ENCODE assay signal across 31 cellular contexts in the genomic region with DNA sequence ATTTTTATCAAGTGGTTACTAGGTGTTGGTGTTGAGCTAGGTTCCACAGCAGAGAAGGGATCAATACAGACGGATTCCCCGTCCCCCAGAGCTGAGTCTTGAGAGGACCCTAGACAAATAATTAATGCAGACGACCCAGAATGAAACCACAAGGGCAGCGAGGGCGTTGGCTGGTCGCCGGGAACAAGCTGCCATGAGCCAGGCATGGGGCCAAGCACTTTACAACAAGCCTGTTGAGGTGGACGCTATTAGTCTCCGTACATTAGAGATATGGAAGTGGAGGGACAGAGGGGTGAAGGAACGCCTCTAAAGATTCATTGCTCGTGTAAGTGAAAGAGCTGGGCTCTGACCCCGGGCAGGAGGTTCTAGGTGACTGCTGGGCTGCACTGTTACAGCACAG.
DNase-seq lines count a peak whose midpoint lies in the region; FAIRE-seq and TF ChIP-seq lines count a peak whose summit lies in the region.
"Had no signal": no experiment of that assay in that cellular context is flagged by ENCODE, and none has a peak within 500 bp of the region (broad histone marks: within the 10 kb centered on the region; RNA-seq: fewer than 3 reads in every experiment).

No MANE protein-coding gene starts in this region.

- no peak for TF ChIP-seq RAD21 in H1 (IDR thresholded peaks at IDR 0.05 in 1 of 2, conservative IDR thresholded peaks at IDR 0.05 in 1 of 2; ENCODE audit: low read depth in 2 of 2, low read length in 2 of 2)

- H3K56ac ChIP-seq in H1 (replicated peaks; ENCODE audit: insufficient read length, low read depth, low read length): no peak overlapping the region

- H3K79me1 ChIP-seq in H1 (ENCODE audit: low read depth, low read length) (no peaks in the 10 kb centered on the region), neuronal stem cell (ENCODE audit: low read depth, low read length) (no peaks in the 10 kb centered on the region)

- no peak overlapping the region for H4K5ac ChIP-seq in H1 (ENCODE audit: insufficient read length, low read depth, low read length)

- intact Hi-C loops in CD14-positive monocyte (cut with micrococcal nuclease): no loop called here

- H3K4me2 ChIP-seq in H1 (ENCODE audit: insufficient read depth in 1 of 2, low read depth in 2 of 2, low read length in 2 of 2) (no peak overlapping the region), neuronal stem cell (ENCODE audit: insufficient read depth, low read length, poor library complexity, severe bottlenecking) (no peak overlapping the region)
- H3K4me2 ChIP-seq: BLaER1 treated with 17β-estradiol and CSF1 and Interleukin-3, amounts not matched to agents 10 nM and 100 nM had no signal

- H3K9me3 Mint-ChIP-seq in activated naive CD4-positive, alpha-beta T cell treated with anti-CD3 and anti-CD28 coated beads, Interleukin-2, amount 10 ng/mL, durations not matched to agents 7 days and 5 days: no peaks in the 10 kb centered on the region
- peaks cover 0 to 1% (median 0%) of the 10 kb centered on the region in 7 donors for H3K9me3 Mint-ChIP-seq in CD14-positive monocyte
- H3K9me3 Mint-ChIP-seq: activated naive CD8-positive, alpha-beta T cell treated with anti-CD3 and anti-CD28 coated beads, Interleukin-2, amount 10 ng/mL, durations not matched to agents 7 days and 5 days; naive thymus-derived CD8-positive, alpha-beta T cell had no signal

- H3K4me3 ChIP-seq in MG63 (no peak overlapping the region), H1 (ENCODE audit: extremely low read depth in 1 of 4, insufficient read depth in 2 of 4, low read depth in 3 of 4, low read length in 4 of 4) (no peak overlapping the region), neuronal stem cell (ENCODE audit: low read length in 2 of 2) (no peak overlapping the region)
- H3K4me3 ChIP-seq: BLaER1 treated with 17β-estradiol and CSF1 and Interleukin-3, amounts not matched to agents 10 nM and 100 nM; cardiac muscle cell; lower lobe of right lung; psoas muscle; SJSA1; tibial nerve had no signal

- H2BK12ac ChIP-seq in H1 (ENCODE audit: low read depth, low read length) (no peak overlapping the region; the same call in 1 of the 2 replicates), neuronal stem cell (ENCODE audit: low read length) (no peak overlapping the region)

- CTCF ChIA-PET in H1 (lab: Charles Lee; ENCODE audit: partially characterized antibody): interaction anchor here (1.0 to 2.0 kb wide), 3 partner anchors 10 to 151 kb away, joined by 4 read pairs; no protein-coding TSS in a partner anchor
- CTCF ChIA-PET in activated naive CD4-positive, alpha-beta T cell treated with anti-CD3 and anti-CD28 coated beads, Interleukin-2, amount 10 ng/mL, durations not matched to agents 7 days and 5 days (lab: Charles Lee): no interaction called here

- H3K4me3 Mint-ChIP-seq in activated naive CD4-positive, alpha-beta T cell treated with anti-CD3 and anti-CD28 coated beads, Interleukin-2, amount 10 ng/mL, durations not matched to agents 7 days and 5 days: no peak overlapping the region
- H3K4me3 Mint-ChIP-seq in CD14-positive monocyte: no peak overlapping the region
- H3K4me3 Mint-ChIP-seq: activated naive CD8-positive, alpha-beta T cell treated with anti-CD3 and anti-CD28 coated beads, Interleukin-2, amount 10 ng/mL, durations not matched to agents 7 days and 5 days; naive thymus-derived CD8-positive, alpha-beta T cell had no signal

- H4K91ac ChIP-seq in H1 (replicated peaks; ENCODE audit: insufficient read length, low read length) (no peak overlapping the region), neuronal stem cell (ENCODE audit: low read depth, low read length, poor library complexity) (no peak overlapping the region)

- no peaks in the 10 kb centered on the region for H3K4me1 Mint-ChIP-seq in activated naive CD4-positive, alpha-beta T cell treated with anti-CD3 and anti-CD28 coated beads, Interleukin-2, amount 10 ng/mL, durations not matched to agents 7 days and 5 days
- H3K4me1 Mint-ChIP-seq in CD14-positive monocyte: no peaks in the 10 kb centered on the region

- TF ChIP-seq EP300 in H1 (IDR thresholded peaks at IDR 0.05; ENCODE audit: borderline replicate concordance in 1 of 2, low read depth in 2 of 2, low read length in 2 of 2): no peak

- TF ChIP-seq CTCF in H1 (IDR thresholded peaks at IDR 0.05; ENCODE audit: control extremely low read depth in 1 of 3, insufficient read depth in 1 of 3, low read depth in 1 of 3, low read length in 3 of 3) (no peak), CD14-positive monocyte (IDR thresholded peaks at IDR 0.05) (no peak), GM20000 (IDR thresholded peaks at IDR 0.05; ENCODE audit: extremely low read depth, missing control alignments) (no peak)

- no peak overlapping the region for H3K9ac ChIP-seq in H1 (replicated peaks in 1 of 4; ENCODE audit: extremely low read depth in 1 of 4, low read depth in 3 of 4, low read length in 3 of 4)
- no peak overlapping the region for H3K9ac ChIP-seq in neuronal stem cell (ENCODE audit: low read depth, low read length, poor library complexity)
- H3K9ac ChIP-seq: BLaER1 treated with 17β-estradiol and CSF1 and Interleukin-3, amounts not matched to agents 10 nM and 100 nM had no signal

- H3K4me1 ChIP-seq in H1 (replicated peaks in 1 of 4; ENCODE audit: control insufficient read depth in 3 of 4, insufficient read depth in 4 of 4, low read length in 3 of 4): peaks cover 0 to 29% (median 8%) of the 10 kb centered on the region in 4 experiments; a peak in 5 of 7 replicates
- H3K4me1 ChIP-seq in neuronal stem cell (ENCODE audit: control insufficient read depth in 2 of 2, insufficient read depth in 1 of 2, low read depth in 1 of 2, low read length in 2 of 2): no peaks in the 10 kb centered on the region
- H3K4me1 ChIP-seq: BLaER1 treated with 17β-estradiol and CSF1 and Interleukin-3, amounts not matched to agents 10 nM and 100 nM; Caco-2; lower lobe of right lung; psoas muscle; SJSA1; tibial nerve had no signal

- no peak overlapping the region for H2BK20ac ChIP-seq in H1 (ENCODE audit: low read length)

- H2BK5ac ChIP-seq in H1 (ENCODE audit: low read depth, low read length) (no peak overlapping the region), neuronal stem cell (ENCODE audit: low read length) (no peak overlapping the region)

- no peak overlapping the region for H2AFZ ChIP-seq in H1 (ENCODE audit: low read length)
- H2AFZ ChIP-seq in neuronal stem cell (ENCODE audit: low read length): no peak overlapping the region

- POLR2A ChIA-PET in H1 (lab: Charles Lee; ENCODE audit: partially characterized antibody): interaction anchor here (0.9 to 1.4 kb wide), 2 partner anchors 10 to 16 kb away, joined by 3 to 4 read pairs; no protein-coding TSS in a partner anchor

- H3K4ac ChIP-seq in H1 (replicated peaks; ENCODE audit: insufficient read length, low read depth, low read length): no peak overlapping the region
- H3K4ac ChIP-seq in neuronal stem cell (ENCODE audit: low read length): no peak overlapping the region

- H3K9me3 ChIP-seq in MG63 (no peaks in the 10 kb centered on the region), H1 (ENCODE audit: insufficient read depth in 2 of 2, low read depth in 1 of 2, low read length in 1 of 2) (no peaks in the 10 kb centered on the region), neuronal stem cell (replicated peaks in 1 of 2; ENCODE audit: control insufficient read depth in 2 of 2, insufficient read depth in 1 of 2, low read depth in 1 of 2, low read length in 2 of 2) (peaks cover 0 to 2% of the 10 kb centered on the region in 2 donors)
- H3K9me3 ChIP-seq: Caco-2, lower lobe of right lung, psoas muscle, SJSA1, tibial nerve had no signal

- H3K79me2 ChIP-seq in H1 (ENCODE audit: control insufficient read depth in 1 of 2, insufficient read depth in 2 of 2, low read length in 2 of 2): no peaks in the 10 kb centered on the region

- peak; percentile 4 for DNase-seq in MG63
- peak; percentile 35 for DNase-seq in NCI-H2029 treated with DMSO at 0.1 percent for 48 hours (lab: John Stamatoyannopoulos, UW)
- DNase-seq in H1 (ENCODE audit: low read depth in 1 of 2, low spot score in 2 of 2): no peak
- DNase-seq in neuronal stem cell (ENCODE audit: low spot score): no peak
- no peak for DNase-seq in activated naive CD4-positive, alpha-beta T cell treated with anti-CD3 and anti-CD28 coated beads, Interleukin-2, amount 10 ng/mL, durations not matched to agents 7 days and 5 days
- DNase-seq in CD14-positive monocyte (ENCODE audit: low spot score): no peak
- no peak for DNase-seq in GM20000 (ENCODE audit: low spot score)
- DNase-seq: activated CD4-positive, alpha-beta T cell treated with anti-CD3 and anti-CD28 coated beads for 48 hours; activated gamma-delta T cell; activated naive CD8-positive, alpha-beta T cell treated with anti-CD3 and anti-CD28 coated beads, Interleukin-2, amount 10 ng/mL, durations not matched to agents 7 days and 5 days; activated T-cell treated with anti-CD3 and anti-CD28 coated beads, Interleukin-2, amount 50 U/mL, for 1 hour; aorta; Caco-2; cortex of kidney; head of caudate nucleus; lower lobe of right lung; naive thymus-derived CD8-positive, alpha-beta T cell; NCI-H2081; NCI-H345; NCI-H748 treated with DMSO at 0.1 percent for 48 hours; psoas muscle; stimulated activated CD4-positive, alpha-beta T cell treated with anti-CD3 and anti-CD28 coated beads, Interleukin-4, amount 100 ng/mL, for 24 hours; T1000; WERI-Rb-1 had no signal

- no peak overlapping the region for H3K23ac ChIP-seq in H1 (ENCODE audit: insufficient read length)
- no peak overlapping the region for H3K23ac ChIP-seq in neuronal stem cell (ENCODE audit: low read depth, low read length, poor library complexity)

- no peak overlapping the region for H2BK15ac ChIP-seq in H1 (ENCODE audit: low read length)
- no peak overlapping the region for H2BK15ac ChIP-seq in neuronal stem cell (ENCODE audit: low read length)

- no peak overlapping the region for H2BK120ac ChIP-seq in H1 (replicated peaks; ENCODE audit: low read depth, low read length)
- H2BK120ac ChIP-seq in neuronal stem cell (ENCODE audit: low read depth, low read length): no peak overlapping the region

- H3K27me3 Mint-ChIP-seq in activated naive CD4-positive, alpha-beta T cell treated with anti-CD3 and anti-CD28 coated beads, Interleukin-2, amount 10 ng/mL, durations not matched to agents 7 days and 5 days: peaks cover 10% of the 10 kb centered on the region
- H3K27me3 Mint-ChIP-seq in CD14-positive monocyte (ENCODE audit: low read depth in 3 of 3): peaks cover 15 to 30% (median 19%) of the 10 kb centered on the region in 3 donors

- H3K27ac ChIP-seq in H1 (ENCODE audit: low read depth, low read length) (no peak overlapping the region), neuronal stem cell (replicated peaks; ENCODE audit: low read length) (no peak overlapping the region)
- H3K27ac ChIP-seq: BLaER1 treated with 17β-estradiol and CSF1 and Interleukin-3, amounts not matched to agents 10 nM and 100 nM; cardiac muscle cell; lower lobe of right lung; psoas muscle; SJSA1; tibial nerve; WERI-Rb-1 had no signal

- TF ChIP-seq POLR2A in H1 (IDR thresholded peaks at IDR 0.05; ENCODE audit: control extremely low read depth in 1 of 2, low read depth in 2 of 2, low read length in 2 of 2): no peak

- WGBS in H1 (ENCODE audit: extremely low coverage in 1 of 2, insufficient coverage in 1 of 2, insufficient read length in 1 of 2, insufficient replicate concordance in 2 of 2, low coverage in 1 of 2, low lambda C conversion rate in 2 of 2, missing lambda C conversion rate in 1 of 2), 2 experiments: 88% methylated on average over 12 of the region's 12 CpGs; no CpG with 5 or more reads in 1 of the 2 experiments
- no CpG with 5 or more reads among the region's 12 CpGs for WGBS in neuronal stem cell (ENCODE audit: extremely low coverage in 2 of 2, insufficient read length in 2 of 2, insufficient replicate concordance in 1 of 2), 2 donors

- H3K18ac ChIP-seq in H1 (ENCODE audit: extremely low read depth, low read length) (no peak overlapping the region), neuronal stem cell (ENCODE audit: low read length) (no peak overlapping the region)

- H3K27me3 ChIP-seq in MG63 (peaks cover 39% of the 10 kb centered on the region), H1 (replicated peaks in 1 of 4; ENCODE audit: control insufficient read depth in 3 of 4, extremely low read depth in 1 of 4, insufficient read depth in 3 of 4, low read length in 3 of 4) (no peaks in the 10 kb centered on the region; a peak in 2 of 7 replicates), neuronal stem cell (ENCODE audit: control insufficient read depth in 3 of 3, insufficient read depth in 3 of 3, low read depth in 1 of 3, low read length in 3 of 3) (peaks cover 0 to 52% (median 0%) of the 10 kb centered on the region in 3 experiments)
- H3K27me3 ChIP-seq: BLaER1 treated with 17β-estradiol and CSF1 and Interleukin-3, amounts not matched to agents 10 nM and 100 nM; cardiac muscle cell had no signal

- H3K23me2 ChIP-seq in H1 (ENCODE audit: low read depth, low read length): peaks cover 6% of the 10 kb centered on the region; the same call in 1 of the 2 replicates

- H4K8ac ChIP-seq in H1 (ENCODE audit: extremely low read depth, insufficient read depth, low read length): no peak overlapping the region
- H4K8ac ChIP-seq in neuronal stem cell (ENCODE audit: low read depth, low read length): no peak overlapping the region

- H2AK5ac ChIP-seq in H1 (ENCODE audit: low read depth, low read length) (0 out of 2 replicates have a peak overlapping the region, but pooled peaks have one; percentile 77), neuronal stem cell (ENCODE audit: low read depth, low read length) (no peak overlapping the region)

- H3K36me3 ChIP-seq in MG63 (no peaks in the 10 kb centered on the region), H1 (ENCODE audit: control insufficient read depth in 2 of 4, insufficient read depth in 4 of 4, low read length in 3 of 4) (no peaks in the 10 kb centered on the region), neuronal stem cell (replicated peaks in 1 of 2; ENCODE audit: control insufficient read depth in 2 of 2, insufficient read depth in 2 of 2, low read length in 2 of 2) (no peaks in the 10 kb centered on the region)
- H3K36me3 ChIP-seq: BLaER1 treated with 17β-estradiol and CSF1 and Interleukin-3, amounts not matched to agents 10 nM and 100 nM; cardiac muscle cell; lower lobe of right lung; SJSA1; tibial nerve; WERI-Rb-1 had no signal

- H3K36me3 Mint-ChIP-seq in activated naive CD4-positive, alpha-beta T cell treated with anti-CD3 and anti-CD28 coated beads, Interleukin-2, amount 10 ng/mL, durations not matched to agents 7 days and 5 days: no peaks in the 10 kb centered on the region
- H3K36me3 Mint-ChIP-seq in CD14-positive monocyte: no peaks in the 10 kb centered on the region
- H3K36me3 Mint-ChIP-seq: activated naive CD8-positive, alpha-beta T cell treated with anti-CD3 and anti-CD28 coated beads, Interleukin-2, amount 10 ng/mL, durations not matched to agents 7 days and 5 days had no signal

- H4K20me1 ChIP-seq in H1 (replicated peaks in 1 of 2; ENCODE audit: control insufficient read depth in 1 of 2, insufficient read depth in 2 of 2, low read length in 2 of 2): peaks cover 0 to 2% of the 10 kb centered on the region in 2 experiments
- H4K20me1 ChIP-seq: BLaER1 treated with 17β-estradiol and CSF1 and Interleukin-3, amounts not matched to agents 10 nM and 100 nM had no signal

- H3K14ac ChIP-seq in H1 (ENCODE audit: insufficient read length): no peak overlapping the region
- peak overlapping the region; percentile 25 for H3K14ac ChIP-seq in neuronal stem cell (ENCODE audit: low read length)

- H3K27ac Mint-ChIP-seq in activated naive CD4-positive, alpha-beta T cell treated with anti-CD3 and anti-CD28 coated beads, Interleukin-2, amount 10 ng/mL, durations not matched to agents 7 days and 5 days: no peak overlapping the region
- no peak overlapping the region for H3K27ac Mint-ChIP-seq in CD14-positive monocyte
- H3K27ac Mint-ChIP-seq: activated naive CD8-positive, alpha-beta T cell treated with anti-CD3 and anti-CD28 coated beads, Interleukin-2, amount 10 ng/mL, durations not matched to agents 7 days and 5 days; naive thymus-derived CD8-positive, alpha-beta T cell had no signal

- FAIRE-seq in H1 (lab: Jason Lieb, UNC): no peak
- FAIRE-seq: GM18507, HTR-8/SVneo, keratinocyte had no signal

Comparison
In these comparisons a context has a peak if more than half of its experiments do, and no peak if none do; other contexts are left out.
1. DNase-seq: peak in MG63 (single experiment) and NCI-H2029 treated with DMSO at 0.1 percent for 48 hours (single experiment); none in H1 (0 of 2), neuronal stem cell (single experiment), activated naive CD4-positive, alpha-beta T cell treated with anti-CD3 and anti-CD28 coated beads, Interleukin-2, amount 10 ng/mL, durations not matched to agents 7 days and 5 days (single experiment), CD14-positive monocyte (single experiment) and GM20000 (single experiment).